10 cellular contexts compared by ENCODE assay signal in genomic region chr12:95733156-95733825, GRCh38. TPM values are rescaled to one million over a fixed set of nuclear protein-coding genes. Genes with fewer than 3 reads are reported as not detected.
DNase-seq lines count a peak whose midpoint lies in the region; ATAC-seq and TF ChIP-seq lines count a peak whose summit lies in the region.
"Had no signal": no experiment of that assay in that cellular context is flagged by ENCODE, and none has a peak within 500 bp of the region (broad histone marks: within the 10 kb centered on the region; RNA-seq: fewer than 3 reads in every experiment).

No MANE protein-coding gene starts in this region.

- H3K27me3 ChIP-seq in transverse colon: no peaks in the 10 kb centered on the region
- H3K27me3 ChIP-seq in CD4-positive, alpha-beta T cell (ENCODE audit: control insufficient read depth, insufficient read depth, low read length): no peaks in the 10 kb centered on the region

- peak overlapping the region; percentile 41 to 58 (median 54) for H3K27ac ChIP-seq in transverse colon
- no peak overlapping the region for H3K27ac ChIP-seq in CD4-positive, alpha-beta T cell (ENCODE audit: low read depth, low read length)

- H3K36me3 ChIP-seq in transverse colon: no peaks in the 10 kb centered on the region

- DNase-seq in HT1080 (ENCODE audit: low read depth): peak; percentile 71
- peak; percentile 25 for DNase-seq in MCF 10A (ENCODE audit: unreplicated experiment)
- peak; percentile 76 for DNase-seq in left kidney (ENCODE audit: low read depth, low spot score)
- no peak for DNase-seq in transverse colon
- no peak for DNase-seq in GDM1 (lab: John Stamatoyannopoulos, UW)
- no peak for DNase-seq in D341Med (ENCODE audit: low spot score)
- DNase-seq in CD4-positive, alpha-beta T cell: no peak
- DNase-seq: nucleus accumbens had no signal

- no peak for TF ChIP-seq EP300 in transverse colon (IDR thresholded peaks at IDR 0.05; ENCODE audit: low read depth)

- no peak for ATAC-seq in CD4-positive, alpha-beta T cell (ENCODE audit: poor library complexity)
- ATAC-seq in GM21447 (IDR thresholded peaks at IDR 0.05; ENCODE audit: unreplicated experiment): no peak

- H3K9me3 Mint-ChIP-seq in MCF 10A (ENCODE audit: unreplicated experiment): no peaks in the 10 kb centered on the region
- peaks cover 2% of the 10 kb centered on the region for H3K9me3 Mint-ChIP-seq in CD4-positive, alpha-beta T cell
- H3K9me3 Mint-ChIP-seq: T-helper 1 cell treated with Interleukin-12 subunit alpha and Interleukin-12 subunit beta and Interleukin-4 antibody, amounts not matched to agents 30 μg/mL and 1 μg/mL, for 36 hours had no signal

- POLR2A ChIA-PET in MCF 10A (lab: Yijun Ruan, JAX): interaction anchor here (1.1 to 1.3 kb wide), 2 partner anchors 31 to 57 kb away, joined by 4 to 7 read pairs; no protein-coding TSS in a partner anchor
- POLR2A ChIA-PET in CD4-positive, alpha-beta T cell (lab: Charles Lee): no interaction called here

- H3K4me1 Mint-ChIP-seq in MCF 10A (ENCODE audit: insufficient read depth, unreplicated experiment): peaks cover 10% of the 10 kb centered on the region
- no peaks in the 10 kb centered on the region for H3K4me1 Mint-ChIP-seq in CD4-positive, alpha-beta T cell (ENCODE audit: low read depth)

- H3K36me3 Mint-ChIP-seq in MCF 10A (ENCODE audit: insufficient read depth, unreplicated experiment): peaks cover 17% of the 10 kb centered on the region
- H3K36me3 Mint-ChIP-seq in CD4-positive, alpha-beta T cell (ENCODE audit: low read depth): no peaks in the 10 kb centered on the region

- no peaks in the 10 kb centered on the region for H3K9me3 ChIP-seq in transverse colon
- no peaks in the 10 kb centered on the region for H3K9me3 ChIP-seq in CD4-positive, alpha-beta T cell (ENCODE audit: control insufficient read depth, low read length)

- TF ChIP-seq CTCF in MCF 10A (IDR thresholded peaks at IDR 0.05; ENCODE audit: unreplicated experiment) (no peak), transverse colon (IDR thresholded peaks at IDR 0.05) (no peak)
- no peak for TF ChIP-seq CTCF in CD4-positive, alpha-beta T cell (IDR thresholded peaks at IDR 0.05)

- no TSS peak for BruUV-seq in MCF 10A (replicated peaks; lab: Mats Ljungman, UMichigan)

- H3K27me3 Mint-ChIP-seq in MCF 10A (ENCODE audit: insufficient read depth, unreplicated experiment): no peaks in the 10 kb centered on the region
- H3K27me3 Mint-ChIP-seq in CD4-positive, alpha-beta T cell: peaks cover 12% of the 10 kb centered on the region

- intact Hi-C loops in MCF 10A (cut with micrococcal nuclease): no loop called here
- intact Hi-C loops in transverse colon (cut with DNase I; ENCODE audit: low total_unique reads): no loop called here
- intact Hi-C loops in CD4-positive, alpha-beta T cell (cut with DNase I, micrococcal nuclease): no loop called here

- 41 to 52% methylated on average over 3 of the region's 3 CpGs for WGBS in transverse colon (ENCODE audit: low coverage in 1 of 2), 2 donors

- peaks cover 3 to 39% (median 16%) of the 10 kb centered on the region in 4 donors for H3K4me1 ChIP-seq in transverse colon

- no peak for TF ChIP-seq POLR2A in transverse colon (IDR thresholded peaks at IDR 0.05)

- H3K4me3 ChIP-seq in transverse colon: no peak overlapping the region

- H3K4me3 Mint-ChIP-seq in MCF 10A (ENCODE audit: unreplicated experiment): no peak overlapping the region
- no peak overlapping the region for H3K4me3 Mint-ChIP-seq in CD4-positive, alpha-beta T cell
- H3K4me3 Mint-ChIP-seq: T-helper 1 cell treated with Interleukin-12 subunit alpha and Interleukin-12 subunit beta and Interleukin-4 antibody, amounts not matched to agents 30 μg/mL and 1 μg/mL, for 36 hours had no signal

- in situ Hi-C loops in transverse colon (cut with MboI; ENCODE audit: low pct_ligation_motif_present in 1 of 4, low pct_unique_long_range_greater_than_20kb in 1 of 4, low sequenced_read_pairs in 3 of 4): no loop called here

- no peak overlapping the region for H3K27ac Mint-ChIP-seq in MCF 10A (ENCODE audit: low read depth, unreplicated experiment)
- H3K27ac Mint-ChIP-seq in CD4-positive, alpha-beta T cell: no peak overlapping the region
- H3K27ac Mint-ChIP-seq: T-helper 1 cell treated with Interleukin-12 subunit alpha and Interleukin-12 subunit beta and Interleukin-4 antibody, amounts not matched to agents 30 μg/mL and 1 μg/mL, for 36 hours had no signal

- CTCF ChIA-PET in MCF 10A (lab: Yijun Ruan, JAX): interaction anchor here (0.6 to 0.7 kb wide), 2 partner anchors 36 to 61 kb away, joined by 4 read pairs; no protein-coding TSS in a partner anchor
- CTCF ChIA-PET in CD4-positive, alpha-beta T cell (lab: Charles Lee): interaction anchor here (0.7 kb wide), 1 partner anchor 70 kb away, joined by 3 read pairs; no protein-coding TSS in a partner anchor

RNA-seq across cellular contexts. Expression of gene NTN4, which starts 57.3 kb away (rescaled TPM):
- 7.7 and 8.4 TPM in 2 replicates for total RNA-seq in HT1080 (2014; rRNA removed; shearing (Covaris generic))
- 27.8 and 30.8 TPM in 2 replicates for polyA plus RNA-seq in HT1080 (2015; cell fraction: cytosol; rRNA removed)
- polyA plus RNA-seq in HT1080 (2015; cell fraction: nucleus; rRNA removed): 30.8 and 32.0 TPM in 2 replicates
- total RNA-seq in MCF 10A (2022) (53.0 and 96.4 TPM in 2 replicates), transverse colon (10 to 100 TPM in 3 of 4 donors, 1 to 10 TPM in 1; 6.7 to 25.9 (median 16.7) TPM)
- under 1 TPM; 0.47 to 0.71 TPM for total RNA-seq in CD4-positive, alpha-beta T cell

Comparison
In these comparisons a context has a peak if more than half of its experiments do, and no peak if none do; other contexts are left out.
1. DNase-seq: peak in HT1080 (single experiment), MCF 10A (single experiment) and left kidney (single experiment); none in transverse colon (single experiment), GDM1 (single experiment), D341Med (single experiment) and CD4-positive, alpha-beta T cell (0 of 10).